In genomic region chr7:20220293-20220755, GRCh38 we compare ENCODE assay signal across 7 cellular contexts. TPM values are rescaled to one million over a fixed set of nuclear protein-coding genes. Genes with fewer than 3 reads are reported as not detected.
A peak's percentile ranks its signal among the peaks of the same experiment; 100 is the strongest.
DNase-seq lines count a peak whose midpoint lies in the region; ATAC-seq, FAIRE-seq and TF ChIP-seq lines count a peak whose summit lies in the region.

No MANE protein-coding gene starts in this region.

- H3K9me3 Mint-ChIP-seq in stimulated activated effector memory CD8-positive, alpha-beta T cell treated with anti-CD3 and anti-CD28 coated beads, Interleukin-12 subunit alpha, Interleukin-12 subunit beta, amount 100 ng/mL, for 72 hours, result peaks cover 11% of the 10 kb centered on the region

- H4K20me1 ChIP-seq in K562 (replicated peaks; ENCODE audit: control insufficient read depth, insufficient read depth, low read length), result no peaks in the 10 kb centered on the region

- H3K9me1 ChIP-seq in K562 (ENCODE audit: control insufficient read depth, insufficient read depth, low read length), result no peaks in the 10 kb centered on the region

- TF ChIP-seq CTCF in K562 (IDR thresholded peaks at IDR 0.05 in 2 of 3, conservative IDR thresholded peaks at IDR 0.05 in 1 of 3; ENCODE audit: insufficient read depth in 2 of 3, low read depth in 1 of 3, low read length in 3 of 3) (no peak), mucosa of descending colon (IDR thresholded peaks at IDR 0.05) (no peak)

- CTCF ChIA-PET in K562 (lab: Yijun Ruan, JAX; ENCODE audit: low intra/inter-chr PET ratio), result no interaction called here

- no peaks in the 10 kb centered on the region for H3K36me3 ChIP-seq in K562 (ENCODE audit: control insufficient read depth, insufficient read depth, low read length)
- no peaks in the 10 kb centered on the region for H3K36me3 ChIP-seq in mucosa of descending colon (ENCODE audit: low read depth)

- peaks cover 15% of the 10 kb centered on the region for H3K4me1 Mint-ChIP-seq in stimulated activated effector memory CD8-positive, alpha-beta T cell treated with anti-CD3 and anti-CD28 coated beads, Interleukin-12 subunit alpha, Interleukin-12 subunit beta, amount 100 ng/mL, for 72 hours

- H3K9me3 ChIP-seq in K562 (replicated peaks; ENCODE audit: control insufficient read depth, insufficient read depth, low read depth, low read length) (no peaks in the 10 kb centered on the region), mucosa of descending colon (no peaks in the 10 kb centered on the region)

- H3K4me1 ChIP-seq in K562 (replicated peaks in 1 of 2; ENCODE audit: control insufficient read depth in 2 of 2, insufficient read depth in 2 of 2, low read length in 2 of 2) (peaks cover 6 to 68% of the 10 kb centered on the region in 2 experiments), mucosa of descending colon (ENCODE audit: low read depth) (peaks cover 24% of the 10 kb centered on the region)

- no peak for TF ChIP-seq RAD21 in K562 (CRISPR knock-in tag; conservative IDR thresholded peaks at IDR 0.05 in 1 of 2, IDR thresholded peaks at IDR 0.05 in 1 of 2)

- in situ Hi-C loops in K562 (cut with MboI), result no loop called here

- no peak for FAIRE-seq in K562 (lab: Jason Lieb, UNC)

- peak overlapping the region; percentile 99 for H3K27ac ChIP-seq in K562 (ENCODE audit: extremely low read depth, low read depth, low read length)

- intact Hi-C loops in K562 (cut with micrococcal nuclease), result loop anchor here (1.0 kb wide), 1 partner anchor 18 kb away; no protein-coding TSS in a partner anchor
- intact Hi-C loops in mucosa of descending colon (cut with DNase I, micrococcal nuclease), result no loop called here

- TF ChIP-seq POLR2A in K562 (conservative IDR thresholded peaks at IDR 0.05), result no peak

- BruUV-seq in K562 (replicated peaks; lab: Mats Ljungman, UMichigan), result TSS peak; percentile 72

- no peak overlapping the region for H3K4me3 Mint-ChIP-seq in stimulated activated effector memory CD8-positive, alpha-beta T cell treated with anti-CD3 and anti-CD28 coated beads, Interleukin-12 subunit alpha, Interleukin-12 subunit beta, amount 100 ng/mL, for 72 hours

- H3K36me3 Mint-ChIP-seq in stimulated activated effector memory CD8-positive, alpha-beta T cell treated with anti-CD3 and anti-CD28 coated beads, Interleukin-12 subunit alpha, Interleukin-12 subunit beta, amount 100 ng/mL, for 72 hours, result no peaks in the 10 kb centered on the region

- no peak for TF ChIP-seq EP300 in K562 (IDR thresholded peaks at IDR 0.05; ENCODE audit: low read length)

- no peak overlapping the region for H3K4me3 ChIP-seq in K562
- H3K4me3 ChIP-seq in mucosa of descending colon, result no peak overlapping the region

- peak overlapping the region; percentile 75 for H3K27ac Mint-ChIP-seq in stimulated activated effector memory CD8-positive, alpha-beta T cell treated with anti-CD3 and anti-CD28 coated beads, Interleukin-12 subunit alpha, Interleukin-12 subunit beta, amount 100 ng/mL, for 72 hours

- POLR2A ChIA-PET in K562 (lab: Yijun Ruan, JAX), result interaction anchor here (0.6 to 3.4 kb wide), 16 partner anchors 9 to 114 kb away, joined by 3 to 20 read pairs (median 4); no protein-coding TSS in a partner anchor

- peaks cover 19% of the 10 kb centered on the region for H3K79me2 ChIP-seq in K562 (ENCODE audit: control insufficient read depth, insufficient read depth, low read length)

- peak overlapping the region; percentile 11 to 86; a peak in 3 of 4 replicates for H3K9ac ChIP-seq in K562 (ENCODE audit: insufficient read depth in 1 of 2, low read depth in 2 of 2, low read length in 2 of 2)

- DNase-seq in K562 (ENCODE audit: extremely low read depth in 1 of 4, low spot score in 3 of 4), result peak in 1 of 4 experiments; percentile 25
- no peak for DNase-seq in stimulated activated effector memory CD8-positive, alpha-beta T cell treated with anti-CD3 and anti-CD28 coated beads, Interleukin-12 subunit alpha, Interleukin-12 subunit beta, amount 100 ng/mL, for 72 hours (ENCODE audit: low spot score in 2 of 2)
- no peak for DNase-seq in mucosa of descending colon
- DNase-seq in midbrain (lab: John Stamatoyannopoulos, UW), result no peak
- no peak for DNase-seq in HCEC 1CT

- H3K27me3 ChIP-seq in K562 (ENCODE audit: control insufficient read depth in 2 of 2, insufficient read depth in 2 of 2, low read length in 2 of 2), result no peaks in the 10 kb centered on the region

- ATAC-seq in GM19328 (IDR thresholded peaks at IDR 0.05; ENCODE audit: unreplicated experiment) (peak; percentile 5), HG03159 (IDR thresholded peaks at IDR 0.05; ENCODE audit: unreplicated experiment) (peak; percentile 16), K562 (no peak), mucosa of descending colon (no peak)
- ATAC-seq in stimulated activated effector memory CD8-positive, alpha-beta T cell treated with anti-CD3 and anti-CD28 coated beads, Interleukin-12 subunit alpha, Interleukin-12 subunit beta, amount 100 ng/mL, for 72 hours, result peak; percentile 33

- 0% methylated on average over 3 of the region's 3 CpGs for WGBS in K562 (ENCODE audit: insufficient coverage, low coverage, missing lambda C conversion rate)

- peak overlapping the region; percentile 67 for H3K4me2 ChIP-seq in K562 (ENCODE audit: insufficient read depth, low read length)

- peak overlapping the region; percentile 88 for H2AFZ ChIP-seq in K562 (ENCODE audit: low read depth, low read length)

TF ChIP-seq in K562, 482 proteins besides CTCF, POLR2A, EP300 and RAD21 (continues in another document):
- TF ChIP-seq KLF16 (IDR thresholded peaks at IDR 0.05), result no peak
- TF ChIP-seq TFAP4 (CRISPR knock-in tag; IDR thresholded peaks at IDR 0.05; ENCODE audit: borderline replicate concordance), result no peak
- TF ChIP-seq FOXO4 (CRISPR knock-in tag; IDR thresholded peaks at IDR 0.05), result 0 out of 2 replicates have a peak, but pooled peaks have one; percentile 57
- TF ChIP-seq NFRKB (IDR thresholded peaks at IDR 0.05; ENCODE audit: low read depth), result peak; percentile 87; the same call in 1 of the 2 replicates
- 0 out of 2 replicates have a peak, but pooled peaks have one; percentile 42 for TF ChIP-seq KLF1 (tag; IDR thresholded peaks at IDR 0.05)
- TF ChIP-seq BCLAF1 (IDR thresholded peaks at IDR 0.05; ENCODE audit: borderline replicate concordance in 1 of 2, control insufficient read depth in 1 of 2, low read depth in 2 of 2, low read length in 1 of 2), result 0 out of 4 replicates have a peak, but pooled peaks of 1 of the 2 experiments have one; percentile 4

RNA-seq across cellular contexts. Expression of gene MACC1, which starts 3.1 kb away (rescaled TPM):
- total RNA-seq in K562 (2011; cell fraction: chromatin; rRNA removed; ENCODE audit: low replicate concordance), result 22.2 and 81.4 TPM in 2 replicates
- 6.7 and 10.3 TPM in 2 replicates for total RNA-seq in K562 (2011; cell fraction: nucleolus; rRNA removed)
- 21.9 and 60.5 TPM in 2 replicates for total RNA-seq in K562 (2011; cell fraction: nucleoplasm; rRNA removed)
- 10.4 and 12.6 TPM in 2 replicates for total RNA-seq in K562 (2014; rRNA removed)
- total RNA-seq in K562 (2014; rRNA removed; fragmentation: Illumina TruSeq; extraction: Trizol), result 30.2 and 36.7 TPM in 2 replicates
- total RNA-seq in K562 (2015; rRNA removed; fragmentation: Illumina TruSeq; extraction: Trizol), result 16.7 and 17.8 TPM in 2 replicates
- total RNA-seq in K562 (2021), result 16.1 and 20.4 TPM in 2 replicates
- 5.1 and 12.7 TPM in 2 replicates for polyA plus RNA-seq in K562 (2011; rRNA removed)
- 1.9 and 2.4 TPM in 2 replicates for polyA plus RNA-seq in K562 (2011; cell fraction: cytosol; rRNA removed)
- polyA plus RNA-seq in K562 (2011; cell fraction: nucleus; rRNA removed), result 4.5 and 6.4 TPM in 2 replicates
- polyA plus RNA-seq in K562 (2012), result 5.6 and 6.9 TPM in 2 replicates
- 9.1 and 9.6 TPM in 2 replicates for polyA plus RNA-seq in K562 (2014; fragmentation: Illumina TruSeq; extraction: Trizol)
- 1 to 10 TPM; 7.5 to 8.6 TPM for polyA plus RNA-seq in K562 (2014; fragmentation: Nextera tagmentation; extraction: Ambion mirVana)
- polyA plus RNA-seq in K562 (2014; rRNA removed), result 4.4 and 5.9 TPM in 2 replicates
- polyA minus RNA-seq in K562 (2011; rRNA and poly(A)+ RNA removed), result 25.1 and 40.4 TPM in 2 replicates
- polyA minus RNA-seq in K562 (2011; cell fraction: cytosol; rRNA and poly(A)+ RNA removed), result 9.4 and 19.5 TPM in 2 replicates
- 13.6 and 17.3 TPM in 2 replicates for polyA minus RNA-seq in K562 (2011; cell fraction: nucleus; rRNA and poly(A)+ RNA removed)
- 10 to 100 TPM in 1 of 3 donors, 1 to 10 TPM in 2; 4.3 to 16.0 (median 9.8) TPM for total RNA-seq in mucosa of descending colon

Comparison
In these comparisons a context has a peak if more than half of its experiments do, and no peak if none do; other contexts are left out.
1. ATAC-seq: peak in GM19328 (single experiment), HG03159 (single experiment) and stimulated activated effector memory CD8-positive, alpha-beta T cell treated with anti-CD3 and anti-CD28 coated beads, Interleukin-12 subunit alpha, Interleukin-12 subunit beta, amount 100 ng/mL, for 72 hours (single experiment); none in K562 (single experiment) and mucosa of descending colon (single experiment).